8 cellular contexts compared by ENCODE assay signal in the genomic region with DNA sequence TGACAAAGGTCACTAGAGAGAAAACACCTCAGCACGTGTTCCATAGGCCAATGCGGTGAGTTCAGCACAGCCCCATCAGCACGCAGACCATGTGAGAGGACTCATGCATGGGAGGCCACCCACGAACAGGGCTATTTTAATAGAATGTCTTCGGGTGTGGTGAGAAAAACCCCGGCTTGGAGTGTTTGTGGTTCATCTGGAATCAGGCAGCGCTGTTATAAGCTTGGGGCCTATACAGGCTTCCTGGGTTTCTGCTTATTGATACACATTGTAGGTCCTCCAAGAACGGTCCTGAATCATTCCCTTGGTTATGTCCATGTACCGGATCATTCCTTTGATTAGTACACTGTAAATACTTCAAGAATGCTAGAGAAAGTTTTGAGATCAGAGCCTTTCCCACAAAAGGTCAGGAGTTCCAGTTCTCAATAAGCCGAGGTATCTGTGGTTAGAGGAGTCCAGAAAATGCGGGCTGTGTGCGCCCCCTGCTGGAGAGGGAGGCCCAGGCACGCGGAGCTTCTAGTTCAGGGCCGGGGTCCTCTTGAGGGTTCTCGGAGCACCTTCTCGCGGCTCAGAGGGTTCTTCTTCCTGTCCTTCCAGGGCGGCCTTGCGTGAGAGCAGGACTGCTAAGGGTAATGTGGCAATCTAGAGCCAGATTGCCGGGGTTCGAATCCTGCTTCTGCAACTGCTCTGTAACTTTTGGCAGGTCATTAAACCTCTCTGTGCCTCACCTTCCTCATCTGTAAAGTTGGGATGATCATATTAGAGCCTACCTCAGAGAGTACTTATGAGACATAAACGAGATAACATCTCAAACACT. TPM values are rescaled to one million over a fixed set of nuclear protein-coding genes. Genes with fewer than 3 reads are reported as not detected.
DNase-seq lines count a peak whose midpoint lies in the region; ATAC-seq and TF ChIP-seq lines count a peak whose summit lies in the region.

No MANE protein-coding gene starts in this region.

- WGBS in endodermal cell (ENCODE audit: insufficient coverage in 1 of 2, insufficient read length in 1 of 2), 2 experiments = 50 to 60% methylated on average over 13 to 23 of the region's 23 CpGs

- intact Hi-C loops in mucosa of descending colon (cut with DNase I, micrococcal nuclease) = loop anchor here (2.0 to 10.0 kb wide), 4 partner anchors 414 to 666 kb away; no protein-coding TSS in a partner anchor

- H3K4me3 ChIP-seq in endodermal cell (ENCODE audit: low read length) (no peak overlapping the region), mucosa of descending colon (no peak overlapping the region)

- no peaks in the 10 kb centered on the region for H3K36me3 Mint-ChIP-seq in endodermal cell (ENCODE audit: low read depth)

- no peak overlapping the region for H3K4me3 Mint-ChIP-seq in endodermal cell

- H3K9me3 ChIP-seq in endodermal cell (ENCODE audit: control insufficient read depth, low read length) (no peaks in the 10 kb centered on the region), mucosa of descending colon (no peaks in the 10 kb centered on the region)

- no peak overlapping the region for H3K27ac ChIP-seq in C4-2B
- H3K27ac ChIP-seq in endodermal cell (ENCODE audit: low read depth, low read length) = no peak overlapping the region

- no peaks in the 10 kb centered on the region for H3K27me3 ChIP-seq in endodermal cell (ENCODE audit: control insufficient read depth, insufficient read depth, low read length, poor library complexity, severe bottlenecking)

- no peak overlapping the region for H3K27ac Mint-ChIP-seq in endodermal cell

- no peaks in the 10 kb centered on the region for H3K36me3 ChIP-seq in endodermal cell (ENCODE audit: control insufficient read depth, insufficient read depth, low read length)
- no peaks in the 10 kb centered on the region for H3K36me3 ChIP-seq in mucosa of descending colon (ENCODE audit: low read depth)

- peaks cover 11% of the 10 kb centered on the region for H3K9me3 Mint-ChIP-seq in endodermal cell

- H3K27me3 Mint-ChIP-seq in endodermal cell (ENCODE audit: insufficient read depth) = no peaks in the 10 kb centered on the region

- no peak overlapping the region for H3K9ac ChIP-seq in endodermal cell (ENCODE audit: extremely low read depth, low read length, poor library complexity, severe bottlenecking)

- peaks cover 18% of the 10 kb centered on the region for H3K4me1 Mint-ChIP-seq in endodermal cell

- H3K4me1 ChIP-seq in endodermal cell (ENCODE audit: control insufficient read depth, insufficient read depth, low read length) (no peaks in the 10 kb centered on the region), mucosa of descending colon (ENCODE audit: low read depth) (peaks cover 23% of the 10 kb centered on the region)

- peak; percentile 91 for TF ChIP-seq CTCF in C4-2B (conservative IDR thresholded peaks at IDR 0.05)
- TF ChIP-seq CTCF in endodermal cell (conservative IDR thresholded peaks at IDR 0.05) = peak; percentile 98
- peak; percentile 92 for TF ChIP-seq CTCF in mucosa of descending colon (IDR thresholded peaks at IDR 0.05)

- ATAC-seq in HG03280 (IDR thresholded peaks at IDR 0.05; ENCODE audit: unreplicated experiment) (peak; percentile 80), mucosa of descending colon (peak; percentile 67)

- DNase-seq in GM19238 (ENCODE audit: insufficient read length, low spot score) = peak; percentile 38
- peak; percentile 54 for DNase-seq in NCI-H774 (lab: John Stamatoyannopoulos, UW)
- DNase-seq in activated CD8-positive, alpha-beta memory T cell treated with anti-CD3 and anti-CD28 coated beads for 24 hours = peak; percentile 94
- DNase-seq in endodermal cell = peak; percentile 98
- DNase-seq in mucosa of descending colon = peak; percentile 83 to 93 (median 91)
- DNase-seq in stimulated activated CD8-positive, alpha-beta memory T cell treated with anti-CD3 and anti-CD28 coated beads, Interleukin-4, amount 100 ng/mL, for 4 hours (ENCODE audit: low read depth in 2 of 2, low spot score in 1 of 2) = peak; percentile 47 to 75

RNA-seq across cellular contexts. Expression of a gene that starts 51.8 kb away (rescaled TPM):
- total RNA-seq in endodermal cell (not detected), mucosa of descending colon (under 1 TPM; 0.17 to 0.46 (median 0.25) TPM)
- not detected for polyA plus RNA-seq in endodermal cell (2013, experiment 1 of 2)
- polyA plus RNA-seq in endodermal cell (2013, experiment 2 of 2) = not detected

Comparison
In these comparisons a context has a peak if more than half of its experiments do, and no peak if none do; other contexts are left out.
1. DNase-seq: peak in every context shown above with its lines; median percentile 98 in endodermal cell; 94 in activated CD8-positive, alpha-beta memory T cell treated with anti-CD3 and anti-CD28 coated beads for 24 hours; 91 in mucosa of descending colon; 61 in stimulated activated CD8-positive, alpha-beta memory T cell treated with anti-CD3 and anti-CD28 coated beads, Interleukin-4, amount 100 ng/mL, for 4 hours; 54 in NCI-H774; 38 in GM19238.